In the genomic region with DNA sequence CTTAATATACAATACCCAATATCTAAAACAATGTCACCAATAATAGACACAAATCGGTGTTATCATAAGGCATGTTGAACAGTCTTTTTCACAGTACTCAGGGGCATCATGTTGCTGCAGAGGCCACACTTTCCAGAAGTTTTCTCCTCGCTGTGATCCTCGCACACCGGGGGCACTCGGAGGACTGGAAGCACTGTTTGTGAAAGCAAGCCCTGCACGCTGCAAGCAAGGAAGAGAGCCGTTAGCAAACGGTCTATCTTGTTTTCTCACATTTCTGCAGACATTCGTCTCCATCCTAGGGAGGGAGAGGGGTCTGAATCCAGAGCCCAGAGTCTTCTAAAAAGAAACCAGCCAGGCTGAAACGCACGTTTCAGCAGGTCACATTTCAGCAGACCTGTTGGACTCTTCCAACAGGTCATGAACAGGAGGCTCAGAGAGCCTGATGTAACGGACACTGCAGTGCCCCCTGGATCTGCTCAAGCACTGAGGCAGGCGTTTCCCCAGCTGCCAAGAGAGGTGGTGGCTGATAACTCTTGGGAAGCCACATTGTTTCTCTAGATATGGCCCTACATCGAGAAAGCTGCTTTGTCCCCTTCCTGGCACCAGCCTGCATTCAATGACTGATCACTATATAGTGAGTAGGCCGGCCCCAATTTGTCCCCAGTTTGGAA, we compare ENCODE assay signal across 19 cellular contexts. TPM values are rescaled to one million over a fixed set of nuclear protein-coding genes. Genes with fewer than 3 reads are reported as not detected.
"Had no signal": no experiment of that assay in that cellular context is flagged by ENCODE, and none has a peak within 500 bp of the region (broad histone marks: within the 10 kb centered on the region; RNA-seq: fewer than 3 reads in every experiment).

No MANE protein-coding gene starts in this region.

- H3K27me3 ChIP-seq: gastrocnemius medialis, heart left ventricle, tibial nerve, uterus had no signal

- ATAC-seq: activated CD8-positive, alpha-beta memory T cell treated with anti-CD3 and anti-CD28 coated beads, Interleukin-2, amount 10 ng/mL, durations not matched to agents 7 days and 5 days; effector memory CD8-positive, alpha-beta T cell; gastrocnemius medialis; heart left ventricle had no signal

- H3K4me3 Mint-ChIP-seq: activated CD8-positive, alpha-beta memory T cell treated with anti-CD3 and anti-CD28 coated beads, Interleukin-2, amount 10 ng/mL, durations not matched to agents 7 days and 5 days; activated naive CD4-positive, alpha-beta T cell treated with anti-CD3 and anti-CD28 coated beads, Interleukin-2, amount 10 ng/mL, durations not matched to agents 7 days and 5 days; effector memory CD8-positive, alpha-beta T cell had no signal

- H3K4me3 ChIP-seq: gastrocnemius medialis, heart left ventricle, lung, skin epidermis, tibial nerve, uterus had no signal

- H3K36me3 ChIP-seq: gastrocnemius medialis, heart left ventricle, tibial nerve, uterus had no signal

- H3K9me3 ChIP-seq: gastrocnemius medialis, heart left ventricle, tibial nerve, uterus had no signal

- H3K27ac ChIP-seq: gastrocnemius medialis, skin epidermis, tibial nerve, uterus had no signal

- H3K27ac Mint-ChIP-seq: activated CD8-positive, alpha-beta memory T cell treated with anti-CD3 and anti-CD28 coated beads, Interleukin-2, amount 10 ng/mL, durations not matched to agents 7 days and 5 days; activated naive CD4-positive, alpha-beta T cell treated with anti-CD3 and anti-CD28 coated beads, Interleukin-2, amount 10 ng/mL, durations not matched to agents 7 days and 5 days; effector memory CD8-positive, alpha-beta T cell had no signal

- H3K4me1 ChIP-seq: gastrocnemius medialis had no signal

- DNase-seq: activated CD4-positive, alpha-beta T cell treated with anti-CD3 and anti-CD28 coated beads, Interleukin-2, amount 50 U/mL, for 48 hours; activated CD8-positive, alpha-beta memory T cell treated with anti-CD3 and anti-CD28 coated beads, Interleukin-2, amount 10 ng/mL, durations not matched to agents 7 days and 5 days; activated naive CD4-positive, alpha-beta T cell treated with anti-CD3 and anti-CD28 coated beads, Interleukin-2, amount 10 ng/mL, durations not matched to agents 7 days and 5 days; activated T-cell treated with anti-CD3 and anti-CD28 coated beads, Interleukin-2, amount 50 U/mL, for 1 hour; dermis blood vessel endothelial cell; effector memory CD8-positive, alpha-beta T cell; gastrocnemius medialis; heart left ventricle; nucleus accumbens; stimulated activated CD4-positive, alpha-beta T cell treated with anti-CD3 and anti-CD28 coated beads, Interleukin-15, amount 100 ng/mL, for 24 hours; stimulated activated CD4-positive, alpha-beta T cell treated with anti-CD3 and anti-CD28 coated beads, Interleukin-4, amount 100 ng/mL, for 1 hour; stimulated activated naive CD4-positive, alpha-beta T cell treated with Interleukin-2 at 50 U/mL for 16 hours; substantia nigra; T-helper 2 cell; uterus had no signal

- H3K27me3 Mint-ChIP-seq: activated CD8-positive, alpha-beta memory T cell treated with anti-CD3 and anti-CD28 coated beads, Interleukin-2, amount 10 ng/mL, durations not matched to agents 7 days and 5 days had no signal

- H3K9me3 Mint-ChIP-seq: activated naive CD4-positive, alpha-beta T cell treated with anti-CD3 and anti-CD28 coated beads, Interleukin-2, amount 10 ng/mL, durations not matched to agents 7 days and 5 days; effector memory CD8-positive, alpha-beta T cell had no signal

RNA-seq across cellular contexts. Expression of a gene that starts 43.6 kb away (rescaled TPM):
- total RNA-seq: activated CD8-positive, alpha-beta memory T cell treated with anti-CD3 and anti-CD28 coated beads, Interleukin-2, amount 10 ng/mL, durations not matched to agents 7 days and 5 days; bronchial epithelial cell had no signal
